Comparison of ENCODE assay signal across 20 cellular contexts in genomic region chr5:2204366-2205184, GRCh38.
"Had no signal": no experiment of that assay in that cellular context is flagged by ENCODE, and none has a peak within 500 bp of the region (broad histone marks: within the 10 kb centered on the region; RNA-seq: fewer than 3 reads in every experiment).

No MANE protein-coding gene starts in this region.

- H3K4me3 Mint-ChIP-seq: activated naive CD8-positive, alpha-beta T cell treated with anti-CD3 and anti-CD28 coated beads, Interleukin-2, amount 10 ng/mL, durations not matched to agents 7 days and 5 days; central memory CD8-positive, alpha-beta T cell; naive thymus-derived CD8-positive, alpha-beta T cell had no signal

- H3K4me3 ChIP-seq: breast epithelium, dorsolateral prefrontal cortex, heart left ventricle, lower lobe of right lung, spleen, stomach, suprapubic skin, tibial nerve, uterus had no signal

- H3K9me3 ChIP-seq: breast epithelium, heart left ventricle, lower lobe of right lung, spleen, stomach, suprapubic skin, uterus had no signal

- H3K27ac ChIP-seq: breast epithelium, dorsolateral prefrontal cortex, heart left ventricle, lower lobe of right lung, spleen, stomach, suprapubic skin, tibial nerve, uterus, WERI-Rb-1 had no signal

- H3K27me3 ChIP-seq: breast epithelium, suprapubic skin, tibial nerve, uterus had no signal

- H3K4me1 Mint-ChIP-seq: activated naive CD8-positive, alpha-beta T cell treated with anti-CD3 and anti-CD28 coated beads, Interleukin-2, amount 10 ng/mL, durations not matched to agents 7 days and 5 days; central memory CD8-positive, alpha-beta T cell had no signal

- ATAC-seq: left colon; lower lobe of right lung; naive thymus-derived CD8-positive, alpha-beta T cell had no signal

- H3K36me3 ChIP-seq: breast epithelium, heart left ventricle, lower lobe of right lung, spleen, stomach, suprapubic skin, tibial nerve, uterus, WERI-Rb-1 had no signal

- H3K27ac Mint-ChIP-seq: activated naive CD8-positive, alpha-beta T cell treated with anti-CD3 and anti-CD28 coated beads, Interleukin-2, amount 10 ng/mL, durations not matched to agents 7 days and 5 days; naive thymus-derived CD8-positive, alpha-beta T cell had no signal

- DNase-seq: activated CD4-positive, alpha-beta T cell treated with anti-CD3 and anti-CD28 coated beads, Interleukin-2, amount 50 U/mL, for 1 hour; activated CD4-positive, CD25-positive, alpha-beta regulatory T cell treated with anti-CD3 and anti-CD28 coated beads, Interleukin-2, amount 50 U/mL, for 72 hours; activated naive CD4-positive, alpha-beta T cell treated with Interleukin-2 at 50 U/mL for 16 hours; activated naive CD8-positive, alpha-beta T cell treated with anti-CD3 and anti-CD28 coated beads, Interleukin-2, amount 10 ng/mL, durations not matched to agents 7 days and 5 days; activated T-cell treated with anti-CD3 and anti-CD28 coated beads, Interleukin-2, amount 50 U/mL, for 48 hours; amniotic stem cell; dorsolateral prefrontal cortex; heart left ventricle; left colon; lower lobe of right lung; naive thymus-derived CD8-positive, alpha-beta T cell; spleen; stimulated activated CD4-positive, alpha-beta T cell treated with anti-CD3 and anti-CD28 coated beads, Interleukin-4, amount 100 ng/mL, for 4 hours; stomach; uterus; WERI-Rb-1 had no signal

- H3K4me1 ChIP-seq: breast epithelium, heart left ventricle, lower lobe of right lung, spleen, stomach, tibial nerve, uterus had no signal

- H3K9me3 Mint-ChIP-seq: activated naive CD8-positive, alpha-beta T cell treated with anti-CD3 and anti-CD28 coated beads, Interleukin-2, amount 10 ng/mL, durations not matched to agents 7 days and 5 days; central memory CD8-positive, alpha-beta T cell had no signal

- H3K36me3 Mint-ChIP-seq: activated naive CD8-positive, alpha-beta T cell treated with anti-CD3 and anti-CD28 coated beads, Interleukin-2, amount 10 ng/mL, durations not matched to agents 7 days and 5 days; naive thymus-derived CD8-positive, alpha-beta T cell had no signal
